In genomic region chr1:31062162-31062866, GRCh38 we compare ENCODE assay signal across 8 cellular contexts. TPM values are rescaled to one million over a fixed set of nuclear protein-coding genes. Genes with fewer than 3 reads are reported as not detected.
DNase-seq lines count a peak whose midpoint lies in the region; ATAC-seq and TF ChIP-seq lines count a peak whose summit lies in the region.
"Not testable (repeated sequence)": the region's sequence is repeated elsewhere in the genome, so short reads cannot be mapped to it uniquely, and the experiment has no call there.

No MANE protein-coding gene starts in this region.

- peak overlapping the region; percentile 100 for H3K9ac ChIP-seq in SK-N-MC (ENCODE audit: insufficient read length)
- H3K9ac ChIP-seq in mesendoderm (ENCODE audit: low read length) = not testable (repeated sequence)

- ATAC-seq in GM23338; activated naive CD8-positive, alpha-beta T cell treated with anti-CD3 and anti-CD28 coated beads, Interleukin-2, amount 10 ng/mL, durations not matched to agents 7 days and 5 days (ENCODE audit: low read depth); sciatic nerve: not testable (repeated sequence)

- H2BK120ac ChIP-seq in mesendoderm (ENCODE audit: low read depth, low read length) = not testable (repeated sequence)

- H4K8ac ChIP-seq in mesendoderm (ENCODE audit: low read depth, low read length) = not testable (repeated sequence)

- not testable (repeated sequence) for H2BK5ac ChIP-seq in mesendoderm (ENCODE audit: low read length)

- POLR2A ChIA-PET in A673 (lab: Charles Lee; ENCODE audit: low non-redundant PET) = interaction anchor here (0.7 kb wide), 1 partner anchor 15 kb away, joined by 3 read pairs; no protein-coding TSS in a partner anchor
- POLR2A ChIA-PET in activated naive CD8-positive, alpha-beta T cell treated with anti-CD3 and anti-CD28 coated beads, Interleukin-2, amount 10 ng/mL, durations not matched to agents 7 days and 5 days (lab: Charles Lee) = not testable (repeated sequence)

- H4K20me1 ChIP-seq in GM23338 (replicated peaks; ENCODE audit: insufficient read depth) = peaks cover 58% of the 10 kb centered on the region

- not testable (repeated sequence) for H3K4me1 ChIP-seq in A673 (ENCODE audit: insufficient read depth, low read length, poor library complexity, severe bottlenecking); mesendoderm (ENCODE audit: control insufficient read depth, low read depth, low read length)
- peaks cover 17% of the 10 kb centered on the region for H3K4me1 ChIP-seq in GM23338 (ENCODE audit: insufficient read depth)

- BruUV-seq in A673 (replicated peaks; lab: Mats Ljungman, UMichigan) = not testable (repeated sequence)

- intact Hi-C loops in A673 (cut with micrococcal nuclease; ENCODE audit: unreplicated experiment); sciatic nerve (cut with DNase I): not testable (repeated sequence)

- not testable (repeated sequence) for H3K27ac Mint-ChIP-seq in GM23338
- H3K27ac Mint-ChIP-seq in activated naive CD8-positive, alpha-beta T cell treated with anti-CD3 and anti-CD28 coated beads, Interleukin-2, amount 10 ng/mL, durations not matched to agents 7 days and 5 days = peak overlapping the region; percentile 16

- CTCF ChIA-PET in A673 (lab: Charles Lee) = not testable (repeated sequence)

- H3K79me2 ChIP-seq in GM23338 (replicated peaks; ENCODE audit: insufficient read depth) (peaks cover 81% of the 10 kb centered on the region), mesendoderm (ENCODE audit: control insufficient read depth, insufficient read depth, low read length) (peaks cover 77% of the 10 kb centered on the region)

- no CpG with 5 or more reads among the region's 14 CpGs for WGBS in mesendoderm (ENCODE audit: extremely low coverage, insufficient coverage, low lambda C conversion rate)

- H3K36me3 Mint-ChIP-seq in GM23338 (ENCODE audit: low read depth) = peaks cover 37% of the 10 kb centered on the region
- H3K36me3 Mint-ChIP-seq in activated naive CD8-positive, alpha-beta T cell treated with anti-CD3 and anti-CD28 coated beads, Interleukin-2, amount 10 ng/mL, durations not matched to agents 7 days and 5 days = peaks cover 20% of the 10 kb centered on the region

- H3K9me3 ChIP-seq in A673 (ENCODE audit: low read depth, low read length, poor library complexity, severe bottlenecking); SK-N-MC (ENCODE audit: low read depth, low read length): not testable (repeated sequence)

- H3F3A ChIP-seq in GM23338 (replicated peaks; ENCODE audit: low read depth) = not testable (repeated sequence)

- peaks cover 18% of the 10 kb centered on the region for H3K4me1 Mint-ChIP-seq in GM23338
- peaks cover 28% of the 10 kb centered on the region for H3K4me1 Mint-ChIP-seq in activated naive CD8-positive, alpha-beta T cell treated with anti-CD3 and anti-CD28 coated beads, Interleukin-2, amount 10 ng/mL, durations not matched to agents 7 days and 5 days

- H3K36me3 ChIP-seq in A673 (ENCODE audit: insufficient read depth, low read length, poor library complexity, severe bottlenecking) (peaks cover 20% of the 10 kb centered on the region), GM23338 (ENCODE audit: insufficient read depth) (peaks cover 19% of the 10 kb centered on the region; the same call in 1 of the 2 replicates), SK-N-MC (ENCODE audit: insufficient read depth, low read length) (peaks cover 63% of the 10 kb centered on the region)
- H3K36me3 ChIP-seq in mesendoderm (ENCODE audit: control insufficient read depth, insufficient read depth, low read length) = not testable (repeated sequence)

- DNase-seq in A673 (ENCODE audit: low spot score); SK-N-MC (ENCODE audit: low read depth, low spot score); activated naive CD8-positive, alpha-beta T cell treated with anti-CD3 and anti-CD28 coated beads, Interleukin-2, amount 10 ng/mL, durations not matched to agents 7 days and 5 days; epithelial cell of proximal tubule (ENCODE audit: low read depth): not testable (repeated sequence)
- DNase-seq in GM23338 (ENCODE audit: low spot score) = peak; percentile 35
- peak; percentile 24 for DNase-seq in NCI-H2029 treated with DMSO at 0.1 percent for 48 hours (lab: John Stamatoyannopoulos, UW)
- peak; percentile 77 for DNase-seq in mesendoderm
- peak; percentile 10 for DNase-seq in sciatic nerve (ENCODE audit: low spot score)

- H3K4me3 ChIP-seq in A673 (ENCODE audit: low read depth, low read length, poor library complexity, severe bottlenecking) = peak overlapping the region; percentile 69
- H3K4me3 ChIP-seq in GM23338 = peak overlapping the region; percentile 96
- peak overlapping the region; percentile 99 for H3K4me3 ChIP-seq in SK-N-MC
- H3K4me3 ChIP-seq in epithelial cell of proximal tubule (ENCODE audit: low read depth, low read length) = peak overlapping the region; percentile 97
- H3K4me3 ChIP-seq in mesendoderm (ENCODE audit: low read length) = not testable (repeated sequence)

- H2AK5ac ChIP-seq in mesendoderm (ENCODE audit: low read length) = not testable (repeated sequence)

- H2AFZ ChIP-seq in GM23338 = not testable (repeated sequence)

- not testable (repeated sequence) for H3K9me2 ChIP-seq in GM23338 (ENCODE audit: insufficient read depth)

- not testable (repeated sequence) for TF ChIP-seq CTCF in A673 (conservative IDR thresholded peaks at IDR 0.05; ENCODE audit: low read depth, low read length); GM23338 (conservative IDR thresholded peaks at IDR 0.05; ENCODE audit: low read depth in 2 of 2); epithelial cell of proximal tubule (conservative IDR thresholded peaks at IDR 0.05; ENCODE audit: low read depth, low read length)

- not testable (repeated sequence) for H3K56ac ChIP-seq in mesendoderm (ENCODE audit: low read length)

- peaks cover 11% of the 10 kb centered on the region for H3K27me3 Mint-ChIP-seq in GM23338 (ENCODE audit: insufficient read depth, low read depth, poor library complexity)
- not testable (repeated sequence) for H3K27me3 Mint-ChIP-seq in activated naive CD8-positive, alpha-beta T cell treated with anti-CD3 and anti-CD28 coated beads, Interleukin-2, amount 10 ng/mL, durations not matched to agents 7 days and 5 days

- H3K27ac ChIP-seq in A673 (ENCODE audit: low read depth, low read length, poor library complexity, severe bottlenecking); SK-N-MC; mesendoderm (ENCODE audit: low read depth, low read length): not testable (repeated sequence)
- 0 out of 2 replicates have a peak overlapping the region, but pooled peaks have one; percentile 5 for H3K27ac ChIP-seq in GM23338 (ENCODE audit: low read depth)

- H4K5ac ChIP-seq in mesendoderm (ENCODE audit: low read length) = not testable (repeated sequence)

- H3K9me3 Mint-ChIP-seq in GM23338; activated naive CD8-positive, alpha-beta T cell treated with anti-CD3 and anti-CD28 coated beads, Interleukin-2, amount 10 ng/mL, durations not matched to agents 7 days and 5 days: not testable (repeated sequence)

- H3K4me3 Mint-ChIP-seq in GM23338 = peak overlapping the region; percentile 97
- peak overlapping the region; percentile 99 for H3K4me3 Mint-ChIP-seq in activated naive CD8-positive, alpha-beta T cell treated with anti-CD3 and anti-CD28 coated beads, Interleukin-2, amount 10 ng/mL, durations not matched to agents 7 days and 5 days

- H3K79me1 ChIP-seq in mesendoderm (ENCODE audit: low read length) = not testable (repeated sequence)

- H2BK15ac ChIP-seq in mesendoderm (replicated peaks; ENCODE audit: low read depth) = not testable (repeated sequence)

- H3K4ac ChIP-seq in mesendoderm (ENCODE audit: low read depth, low read length) = not testable (repeated sequence)

- H3K27me3 ChIP-seq in A673 (replicated peaks; ENCODE audit: insufficient read depth, low read depth, low read length, poor library complexity); GM23338 (ENCODE audit: insufficient read depth); mesendoderm (ENCODE audit: insufficient read depth, low read length, poor library complexity): not testable (repeated sequence)

- not testable (repeated sequence) for H3K23ac ChIP-seq in mesendoderm (ENCODE audit: low read length)

- not testable (repeated sequence) for H3K18ac ChIP-seq in mesendoderm (ENCODE audit: low read length)

- H3K4me2 ChIP-seq in GM23338 = peak overlapping the region; percentile 74
- H3K4me2 ChIP-seq in mesendoderm (ENCODE audit: low read length) = not testable (repeated sequence)

RNA-seq across cellular contexts. Expression of gene PUM1, which starts 3.2 kb away (rescaled TPM):
- total RNA-seq in A673 (2021) (135 and 138 TPM in 2 replicates), epithelial cell of proximal tubule (42.4 and 51.4 TPM in 2 replicates), sciatic nerve (144 TPM)
- total RNA-seq in GM23338 (2014; rRNA removed; shearing (Covaris generic)) = 117 and 121 TPM in 2 replicates
- polyA plus RNA-seq in GM23338 (2016; fragmentation: Nextera tagmentation; extraction: Ambion mirVana) = 44.4 and 49.5 TPM in 2 replicates
- 100 to 1,000 TPM; 112 to 114 TPM for total RNA-seq in activated naive CD8-positive, alpha-beta T cell treated with anti-CD3 and anti-CD28 coated beads, Interleukin-2, amount 10 ng/mL, durations not matched to agents 7 days and 5 days
- polyA plus RNA-seq in mesendoderm (2013, experiment 1 of 2) = 61.2 TPM
- polyA plus RNA-seq in mesendoderm (2013, experiment 2 of 2) = 61.8 TPM
